Comparison of ENCODE assay signal across 10 cellular contexts in genomic region chr10:60384708-60385398, GRCh38. TPM values are rescaled to one million over a fixed set of nuclear protein-coding genes. Genes with fewer than 3 reads are reported as not detected.
A peak's percentile ranks its signal among the peaks of the same experiment; 100 is the strongest.
DNase-seq lines count a peak whose midpoint lies in the region; ATAC-seq and TF ChIP-seq lines count a peak whose summit lies in the region.
"Had no signal": no experiment of that assay in that cellular context is flagged by ENCODE, and none has a peak within 500 bp of the region (broad histone marks: within the 10 kb centered on the region; RNA-seq: fewer than 3 reads in every experiment).

No MANE protein-coding gene starts in this region.

- no peaks in the 10 kb centered on the region for H3K36me3 ChIP-seq in transverse colon

- in situ Hi-C loops in transverse colon (cut with MboI; ENCODE audit: low pct_ligation_motif_present in 1 of 4, low pct_unique_long_range_greater_than_20kb in 1 of 4, low sequenced_read_pairs in 3 of 4): no loop called here

- H3K27ac ChIP-seq in coronary artery: peak overlapping the region in 1 of 2 donors; percentile 56
- H3K27ac ChIP-seq in transverse colon: no peak overlapping the region

- DNase-seq in Ammon's horn (ENCODE audit: low spot score) (peak; percentile 45), NCI-H226 (peak; percentile 98), coronary artery (ENCODE audit: low spot score) (no peak), mucosa of gallbladder (ENCODE audit: low spot score) (peak; percentile 29), transverse colon (no peak), KG1 (lab: John Stamatoyannopoulos, UW) (no peak)
- DNase-seq: activated naive CD4-positive, alpha-beta T cell treated with Interleukin-2 at 50 U/mL for 16 hours; T-helper 2 cell had no signal

- H3K4me1 ChIP-seq in transverse colon: peaks cover 0 to 24% (median 6%) of the 10 kb centered on the region in 4 donors

- ATAC-seq in HG02571 (IDR thresholded peaks at IDR 0.05; ENCODE audit: unreplicated experiment) (no peak), GM21390 (IDR thresholded peaks at IDR 0.05; ENCODE audit: unreplicated experiment) (no peak)

- intact Hi-C loops in transverse colon (cut with DNase I; ENCODE audit: low total_unique reads): no loop called here

- H3K4me3 ChIP-seq in coronary artery: peak overlapping the region; percentile 36
- H3K4me3 ChIP-seq in transverse colon: no peak overlapping the region

- H3K27me3 ChIP-seq in transverse colon: no peaks in the 10 kb centered on the region

- H3K9me3 ChIP-seq in transverse colon: no peaks in the 10 kb centered on the region

- 27 to 61% methylated on average over 1 to 5 of the region's 5 CpGs for WGBS in transverse colon (ENCODE audit: low coverage in 1 of 2), 2 donors

- TF ChIP-seq POLR2A in transverse colon (IDR thresholded peaks at IDR 0.05): no peak

- TF ChIP-seq EP300 in transverse colon (IDR thresholded peaks at IDR 0.05; ENCODE audit: low read depth): no peak

- TF ChIP-seq CTCF in coronary artery (IDR thresholded peaks at IDR 0.05): no peak
- no peak for TF ChIP-seq CTCF in transverse colon (IDR thresholded peaks at IDR 0.05)

RNA-seq across cellular contexts. Expression of gene ANK3, which starts 4.8 kb away (rescaled TPM):
- total RNA-seq in mucosa of gallbladder: 169 TPM
- 100 to 1,000 TPM in 3 of 4 donors, 10 to 100 TPM in 1; 41.2 to 230 (median 172) TPM for total RNA-seq in transverse colon

Comparison
In these comparisons a context has a peak if more than half of its experiments do, and no peak if none do; other contexts are left out.
1. DNase-seq: peak in Ammon's horn (single experiment), NCI-H226 (single experiment) and mucosa of gallbladder (single experiment); none in coronary artery (single experiment), transverse colon (single experiment) and KG1 (single experiment).